18 cellular contexts compared by ENCODE assay signal in genomic region chr6:32050562-32050961, GRCh38. TPM values are rescaled to one million over a fixed set of nuclear protein-coding genes. Genes with fewer than 3 reads are reported as not detected.
"Had no signal": no experiment of that assay in that cellular context is flagged by ENCODE, and none has a peak within 500 bp of the region (broad histone marks: within the 10 kb centered on the region; RNA-seq: fewer than 3 reads in every experiment).

No MANE protein-coding gene starts in this region.

- H3K36me3 ChIP-seq: gastrocnemius medialis, sigmoid colon, thyroid gland, uterus had no signal

- H3K4me3 Mint-ChIP-seq: naive thymus-derived CD8-positive, alpha-beta T cell had no signal

- H3K36me3 Mint-ChIP-seq: naive thymus-derived CD8-positive, alpha-beta T cell had no signal

- H3K27ac ChIP-seq: gastrocnemius medialis, psoas muscle, thyroid gland, upper lobe of left lung, uterus had no signal

- H3K9me3 ChIP-seq: esophagus muscularis mucosa, gastrocnemius medialis, mucosa of descending colon, psoas muscle, sigmoid colon, thyroid gland, upper lobe of left lung, uterus had no signal

- H3K27me3 ChIP-seq: esophagus muscularis mucosa, gastrocnemius medialis, sigmoid colon, thyroid gland, upper lobe of left lung, uterus had no signal

- H3K9me3 Mint-ChIP-seq: naive thymus-derived CD8-positive, alpha-beta T cell had no signal

- ATAC-seq: gastrocnemius medialis; left colon; mucosa of descending colon; naive thymus-derived CD8-positive, alpha-beta T cell; psoas muscle had no signal

- H3K4me3 ChIP-seq: coronary artery, esophagus muscularis mucosa, gastrocnemius medialis, mucosa of descending colon, psoas muscle, sigmoid colon, skin epidermis, thyroid gland, upper lobe of left lung, uterus had no signal

- H3K27me3 Mint-ChIP-seq: naive thymus-derived CD8-positive, alpha-beta T cell had no signal

- H3K4me1 ChIP-seq: psoas muscle had no signal

- DNase-seq: central memory CD4-positive, alpha-beta T cell; effector CD4-positive, alpha-beta T cell; gastrocnemius medialis; left colon; naive thymus-derived CD8-positive, alpha-beta T cell; retina; sigmoid colon; stimulated activated naive CD4-positive, alpha-beta T cell treated with Interleukin-2 at 50 U/mL for 16 hours; thyroid gland; uterus had no signal

RNA-seq across cellular contexts. Expression of gene CYP21A2, which starts 12.3 kb away (rescaled TPM):
- total RNA-seq: dermis microvascular lymphatic vessel endothelial cell, kidney epithelial cell had no signal
